24 cellular contexts compared by ENCODE assay signal in genomic region chr2:26710743-26711456, GRCh38. TPM values are rescaled to one million over a fixed set of nuclear protein-coding genes. Genes with fewer than 3 reads are reported as not detected.
DNase-seq lines count a peak whose midpoint lies in the region; ATAC-seq, FAIRE-seq and TF ChIP-seq lines count a peak whose summit lies in the region.
"Had no signal": no experiment of that assay in that cellular context is flagged by ENCODE, and none has a peak within 500 bp of the region (broad histone marks: within the 10 kb centered on the region; RNA-seq: fewer than 3 reads in every experiment).

No MANE protein-coding gene starts in this region.

- no peak overlapping the region for H3K4me3 ChIP-seq in right atrium auricular region
- H3K4me3 ChIP-seq in pancreas = no peak overlapping the region
- H3K4me3 ChIP-seq in upper lobe of right lung = no peak overlapping the region
- H3K4me3 ChIP-seq in lower leg skin (ENCODE audit: low read depth, poor library complexity, severe bottlenecking) = no peak overlapping the region

- H3K36me3 ChIP-seq in right atrium auricular region = no peaks in the 10 kb centered on the region
- H3K36me3 ChIP-seq in pancreas = no peaks in the 10 kb centered on the region
- no peaks in the 10 kb centered on the region for H3K36me3 ChIP-seq in upper lobe of right lung

- TF ChIP-seq CTCF in right atrium auricular region (IDR thresholded peaks at IDR 0.05) (no peak), pancreas (IDR thresholded peaks at IDR 0.05) (no peak), upper lobe of right lung (IDR thresholded peaks at IDR 0.05) (no peak), lower leg skin (IDR thresholded peaks at IDR 0.05) (no peak)

- H3K27ac ChIP-seq in right atrium auricular region (peak overlapping the region; percentile 81 to 86), pancreas (peak overlapping the region in 2 of 4 donors; percentile 44 to 58), upper lobe of right lung (peak overlapping the region; percentile 30)
- H3K27ac ChIP-seq: 22Rv1 had no signal

- H3K9me3 ChIP-seq in right atrium auricular region (no peaks in the 10 kb centered on the region), pancreas (no peaks in the 10 kb centered on the region), upper lobe of right lung (no peaks in the 10 kb centered on the region)

- H3K27me3 ChIP-seq in right atrium auricular region (no peaks in the 10 kb centered on the region), pancreas (no peaks in the 10 kb centered on the region), upper lobe of right lung (no peaks in the 10 kb centered on the region)

- DNase-seq in DMS 273 (lab: John Stamatoyannopoulos, UW; ENCODE audit: unreplicated experiment) (peak; percentile 35), DMS 273 treated with DMSO at 0.1 percent for 48 hours (lab: John Stamatoyannopoulos, UW) (no peak), right atrium auricular region (ENCODE audit: low spot score) (no peak), pancreas (peak in 2 of 6 donors; percentile 44 to 71), upper lobe of right lung (no peak), DMS79 (lab: John Stamatoyannopoulos, UW) (no peak), midbrain (lab: John Stamatoyannopoulos, UW) (no peak), lower leg skin (ENCODE audit: low spot score in 2 of 2) (no peak)
- DNase-seq: activated CD4-positive, alpha-beta T cell treated with anti-CD3 and anti-CD28 coated beads for 36 hours; activated CD8-positive, alpha-beta memory T cell treated with anti-CD3 and anti-CD28 coated beads, Interleukin-2, amount 10 ng/mL, durations not matched to agents 7 days and 5 days; AML-193; EL; H9; MV-4-11; NCI-H1694 treated with DMSO at 0.1 percent for 48 hours; SHP77; stimulated activated CD4-positive, alpha-beta T cell treated with anti-CD3 and anti-CD28 coated beads, Interleukin-2, amount 100 ng/mL, for 24 hours; stimulated activated naive B cell treated with anti-CD40 and anti-IgM and Interleukin-4, amounts not matched to agents 10 μg/mL and 1 μg/mL and 100 μg/mL, for 72 hours; trophoblast cell had no signal

- H3K4me1 ChIP-seq in right atrium auricular region (peaks cover 0 to 74% of the 10 kb centered on the region in 2 donors), pancreas (peaks cover 23 to 50% (median 33%) of the 10 kb centered on the region in 3 donors), upper lobe of right lung (no peaks in the 10 kb centered on the region)

- intact Hi-C loops in pancreas (cut with DNase I) (no loop called here), upper lobe of right lung (cut with DNase I) (no loop called here), lower leg skin (cut with DNase I; ENCODE audit: low total_unique reads) (loop anchor here (10.0 kb wide), 1 partner anchor 1194 kb away; no protein-coding TSS in a partner anchor)

- no peak for TF ChIP-seq POLR2A in lower leg skin (IDR thresholded peaks at IDR 0.05)

- WGBS in pancreas, 2 donors = 22 to 25% methylated on average over 17 of the region's 17 CpGs
- 51 to 57% methylated on average over 17 of the region's 17 CpGs for WGBS in lower leg skin, 2 donors

- no peak for FAIRE-seq in pancreas (lab: Jason Lieb, UNC)
- FAIRE-seq: endothelial cell of umbilical vein, TTC549 had no signal

- ATAC-seq in pancreas (peak; percentile 5 to 56 (median 30)), upper lobe of right lung (no peak)
- ATAC-seq: activated CD4-positive, alpha-beta T cell treated with anti-CD3 and anti-CD28 coated beads for 36 hours; activated CD8-positive, alpha-beta memory T cell treated with anti-CD3 and anti-CD28 coated beads, Interleukin-2, amount 10 ng/mL, durations not matched to agents 7 days and 5 days; activated naive CD4-positive, alpha-beta T cell treated with anti-CD3 and anti-CD28 coated beads, Interleukin-2, amount 50 U/mL, for 72 hours; stimulated activated naive B cell treated with anti-CD40 and anti-IgM and Interleukin-4, amounts not matched to agents 10 μg/mL and 1 μg/mL and 100 μg/mL, for 72 hours had no signal

RNA-seq across cellular contexts. Expression of gene KCNK3, which starts 18.4 kb away (rescaled TPM):
- 10 to 100 TPM; 47.5 to 50.0 TPM for total RNA-seq in right atrium auricular region
- total RNA-seq in pancreas = 10 to 100 TPM; 23.6 to 46.4 (median 31.4) TPM
- polyA plus RNA-seq in pancreas = 1 to 10 TPM; 7.5 to 9.0 TPM
- 25.4 TPM for total RNA-seq in upper lobe of right lung
- 1 to 10 TPM in 1 of 4 donors, under 1 TPM in 2, not detected in 1; 0.42 to 3.1 (median 0.69) TPM for total RNA-seq in lower leg skin
- total RNA-seq: activated CD4-positive, alpha-beta T cell treated with anti-CD3 and anti-CD28 coated beads for 36 hours; activated CD8-positive, alpha-beta memory T cell treated with anti-CD3 and anti-CD28 coated beads, Interleukin-2, amount 10 ng/mL, durations not matched to agents 7 days and 5 days; activated naive CD4-positive, alpha-beta T cell treated with anti-CD3 and anti-CD28 coated beads, Interleukin-2, amount 50 U/mL, for 72 hours; endothelial cell of umbilical vein; HT1080 had no signal
- polyA plus RNA-seq: endothelial cell of umbilical vein had no signal

RNA-seq across cellular contexts. Expression of gene SLC35F6, which starts 53.2 kb away (rescaled TPM):
- total RNA-seq in right atrium auricular region (10 to 100 TPM; 34.2 to 55.7 TPM), pancreas (10 to 100 TPM; 10.1 to 21.9 (median 12.1) TPM), upper lobe of right lung (42.2 TPM), lower leg skin (10 to 100 TPM; 51.0 to 96.7 (median 87.4) TPM)
- 1 to 10 TPM; 9.3 to 9.9 TPM for polyA plus RNA-seq in pancreas
